Comparison of ENCODE assay signal across 1 cellular context in genomic region chr7:134565643-134566136, GRCh38.
TF ChIP-seq lines count a peak whose summit lies in the region.

No MANE protein-coding gene starts in this region.

TF ChIP-seq in IMR-90, 13 proteins besides CTCF, POLR2A, EP300 and RAD21:
- TF ChIP-seq CEBPB (IDR thresholded peaks at IDR 0.05; ENCODE audit: low read depth, low read length): no peak
- TF ChIP-seq BHLHE40 (IDR thresholded peaks at IDR 0.05; ENCODE audit: low read depth, low read length): no peak
- no peak for TF ChIP-seq SMC3 (IDR thresholded peaks at IDR 0.05; ENCODE audit: low read depth, low read length)
- no peak for TF ChIP-seq CHD1 (IDR thresholded peaks at IDR 0.05; ENCODE audit: low read depth, low read length)
- TF ChIP-seq MXI1 (IDR thresholded peaks at IDR 0.05; ENCODE audit: borderline replicate concordance, low read depth, low read length): no peak
- no peak for TF ChIP-seq ELK1 (IDR thresholded peaks at IDR 0.05; ENCODE audit: borderline replicate concordance, low read depth, low read length)
- TF ChIP-seq MAZ (IDR thresholded peaks at IDR 0.05; ENCODE audit: borderline replicate concordance, low read depth, low read length): no peak
- no peak for TF ChIP-seq MAFK (IDR thresholded peaks at IDR 0.05; ENCODE audit: low read depth, low read length)
- TF ChIP-seq NFE2L2 (IDR thresholded peaks at IDR 0.05; ENCODE audit: low read depth, low read length): no peak
- TF ChIP-seq USF2 (IDR thresholded peaks at IDR 0.05; ENCODE audit: low read depth, low read length): no peak
- TF ChIP-seq RCOR1 (IDR thresholded peaks at IDR 0.05; ENCODE audit: insufficient replicate concordance, low read length): no peak
- TF ChIP-seq RFX5 (IDR thresholded peaks at IDR 0.05; ENCODE audit: low read depth, low read length): no peak
- TF ChIP-seq FOS (IDR thresholded peaks at IDR 0.05; ENCODE audit: low read depth, low read length): no peak
TF ChIP-seq in IMR-90: peak in this region for 0.
